Comparison of ENCODE assay signal across 8 cellular contexts in genomic region chr1:244862354-244862698, GRCh38. TPM values are rescaled to one million over a fixed set of nuclear protein-coding genes. Genes with fewer than 3 reads are reported as not detected.
DNase-seq lines count a peak whose midpoint lies in the region; ATAC-seq, FAIRE-seq and TF ChIP-seq lines count a peak whose summit lies in the region.

No MANE protein-coding gene starts in this region.

- peak overlapping the region; percentile 88 to 99 (median 95) for H3K27ac Mint-ChIP-seq in CD14-positive monocyte
- H3K27ac Mint-ChIP-seq in brain: peak overlapping the region; percentile 81 to 99 (median 94)

- no peak for FAIRE-seq in GM12891 (lab: Jason Lieb, UNC)

- H3K27me3 Mint-ChIP-seq in CD14-positive monocyte (ENCODE audit: low read depth in 3 of 3): peaks cover 0 to 1% (median 0%) of the 10 kb centered on the region in 3 donors
- H3K27me3 Mint-ChIP-seq in brain: peaks cover 14% of the 10 kb centered on the region

- H3K9me3 Mint-ChIP-seq in CD14-positive monocyte: peaks cover 0 to 4% (median 0%) of the 10 kb centered on the region in 7 donors
- H3K9me3 Mint-ChIP-seq in brain: no peaks in the 10 kb centered on the region

- DNase-seq in CD14-positive monocyte (ENCODE audit: low spot score) (no peak), Karpas-422 (peak; percentile 64), GM12891 (ENCODE audit: insufficient read length, low spot score) (no peak), DMS79 (lab: John Stamatoyannopoulos, UW) (no peak)

- H3K4me3 Mint-ChIP-seq in CD14-positive monocyte: peak overlapping the region; percentile 93 to 98
- H3K4me3 Mint-ChIP-seq in brain: peak overlapping the region; percentile 91 to 99 (median 97)

- H3K4me1 Mint-ChIP-seq in CD14-positive monocyte: peaks cover 48% of the 10 kb centered on the region
- peaks cover 68% of the 10 kb centered on the region for H3K4me1 Mint-ChIP-seq in brain

- H4K20me1 ChIP-seq in Karpas-422 (ENCODE audit: insufficient read depth, low read depth, low read length): peaks cover 53% of the 10 kb centered on the region

- peak overlapping the region; percentile 93 for H3K4me2 ChIP-seq in Karpas-422 (ENCODE audit: low read depth, low read length, poor library complexity, severe bottlenecking)

- peaks cover 45% of the 10 kb centered on the region for H3K4me1 ChIP-seq in Karpas-422 (ENCODE audit: low read length)
- H3K4me1 ChIP-seq in mesodermal cell (ENCODE audit: control insufficient read depth, insufficient read depth, low read length, poor library complexity, severe bottlenecking): peaks cover 20% of the 10 kb centered on the region

- H2AFZ ChIP-seq in Karpas-422 (ENCODE audit: low read length): no peak overlapping the region

- no peaks in the 10 kb centered on the region for H3K27me3 ChIP-seq in Karpas-422 (ENCODE audit: low read length)

- H3K9me3 ChIP-seq in Karpas-422 (ENCODE audit: low read length) (no peaks in the 10 kb centered on the region), mesodermal cell (ENCODE audit: control insufficient read depth, low read length) (no peaks in the 10 kb centered on the region)

- 0% methylated on average over 2 to 5 of the region's 7 CpGs for WGBS in mesodermal cell (ENCODE audit: insufficient coverage in 2 of 2), 2 experiments

- no peaks in the 10 kb centered on the region for H3K9me2 ChIP-seq in Karpas-422 (replicated peaks; ENCODE audit: insufficient read depth, low read length)

- H3K4me3 ChIP-seq in Karpas-422 (ENCODE audit: low read length): peak overlapping the region; percentile 97
- H3K4me3 ChIP-seq in mesodermal cell (ENCODE audit: extremely low read depth, insufficient read depth, low read length, poor library complexity, severe bottlenecking): peak overlapping the region; percentile 99

- H3K79me2 ChIP-seq in Karpas-422 (ENCODE audit: low read length): peaks cover 67% of the 10 kb centered on the region

- intact Hi-C loops in CD14-positive monocyte (cut with micrococcal nuclease): loop anchor here (2.0 to 10.0 kb wide), 5 partner anchors 28 to 208 kb away; partner anchors contain the start of genes COX20 (in 1 of the 2) and DESI2 (in 1 of the 2)

- H3K36me3 ChIP-seq in Karpas-422 (ENCODE audit: insufficient read depth, low read length) (peaks cover 57% of the 10 kb centered on the region), mesodermal cell (ENCODE audit: control insufficient read depth, insufficient read depth, low read length) (peaks cover 51% of the 10 kb centered on the region)

- ATAC-seq in GM21390 (IDR thresholded peaks at IDR 0.05; ENCODE audit: unreplicated experiment) (no peak), GM21526 (IDR thresholded peaks at IDR 0.05; ENCODE audit: low FRiP score, unreplicated experiment) (no peak)

- H3K9ac ChIP-seq in Karpas-422 (ENCODE audit: low read length): peak overlapping the region; percentile 94

- H3K36me3 Mint-ChIP-seq in CD14-positive monocyte (peaks cover 47 to 51% of the 10 kb centered on the region in 2 donors), brain (peaks cover 53% of the 10 kb centered on the region)

- no peak for TF ChIP-seq POLR2A in GM12891 (IDR thresholded peaks at IDR 0.05; ENCODE audit: low read depth, low read length)

- TF ChIP-seq CTCF in CD14-positive monocyte (IDR thresholded peaks at IDR 0.05) (no peak), brain (conservative IDR thresholded peaks at IDR 0.05) (no peak)

- H3K27ac ChIP-seq in Karpas-422 (ENCODE audit: low read length) (peak overlapping the region; percentile 86), mesodermal cell (ENCODE audit: low read depth, low read length, severe bottlenecking) (peak overlapping the region; percentile 97)

TF ChIP-seq in GM12891, 5 proteins besides CTCF, POLR2A, EP300 and RAD21:
- TF ChIP-seq PAX5 (IDR thresholded peaks at IDR 0.05; ENCODE audit: insufficient read depth, low read length, severe bottlenecking) (no peak), POU2F2 (IDR thresholded peaks at IDR 0.05; ENCODE audit: low read depth, low read length) (no peak), POLR2AphosphoS5 (IDR thresholded peaks at IDR 0.05; ENCODE audit: low read depth, low read length) (no peak), SPI1 (IDR thresholded peaks at IDR 0.05; ENCODE audit: low read depth, low read length) (no peak), TAF1 (IDR thresholded peaks at IDR 0.05; ENCODE audit: low read depth, low read length) (no peak)

RNA-seq across cellular contexts. Expression of gene HNRNPU, which starts 2.0 kb away (rescaled TPM):
- polyA plus RNA-seq in CD14-positive monocyte: 100 to 1,000 TPM in 1 of 2 donors, 10 to 100 TPM in 1; 71.5 to 143 TPM
- 224 and 343 TPM in 2 replicates for total RNA-seq in Karpas-422 (2014; rRNA removed; shearing (Covaris generic); ENCODE audit: low replicate concordance)
- 461 TPM for polyA plus RNA-seq in brain (ENCODE audit: insufficient read depth, low read depth, low replicate concordance)
- 230 TPM for polyA plus RNA-seq in mesodermal cell (2013, experiment 1 of 2)
- 271 TPM for polyA plus RNA-seq in mesodermal cell (2013, experiment 2 of 2)
- polyA plus RNA-seq in GM12891 (2012; ENCODE audit: low read depth, missing spikeins): 250 TPM

RNA-seq across cellular contexts. Expression of gene COX20, which starts 26.9 kb away (rescaled TPM):
- polyA plus RNA-seq in CD14-positive monocyte (10 to 100 TPM; 15.8 to 17.9 TPM), brain (ENCODE audit: insufficient read depth, low read depth, low replicate concordance) (32.3 TPM)
- total RNA-seq in Karpas-422 (2014; rRNA removed; shearing (Covaris generic); ENCODE audit: low replicate concordance): 24.1 and 52.4 TPM in 2 replicates
- polyA plus RNA-seq in mesodermal cell (2013, experiment 1 of 2): 11.3 TPM
- polyA plus RNA-seq in mesodermal cell (2013, experiment 2 of 2): 18.2 TPM
- 63.7 TPM for polyA plus RNA-seq in GM12891 (2012; ENCODE audit: low read depth, missing spikeins)
